In the genomic region with DNA sequence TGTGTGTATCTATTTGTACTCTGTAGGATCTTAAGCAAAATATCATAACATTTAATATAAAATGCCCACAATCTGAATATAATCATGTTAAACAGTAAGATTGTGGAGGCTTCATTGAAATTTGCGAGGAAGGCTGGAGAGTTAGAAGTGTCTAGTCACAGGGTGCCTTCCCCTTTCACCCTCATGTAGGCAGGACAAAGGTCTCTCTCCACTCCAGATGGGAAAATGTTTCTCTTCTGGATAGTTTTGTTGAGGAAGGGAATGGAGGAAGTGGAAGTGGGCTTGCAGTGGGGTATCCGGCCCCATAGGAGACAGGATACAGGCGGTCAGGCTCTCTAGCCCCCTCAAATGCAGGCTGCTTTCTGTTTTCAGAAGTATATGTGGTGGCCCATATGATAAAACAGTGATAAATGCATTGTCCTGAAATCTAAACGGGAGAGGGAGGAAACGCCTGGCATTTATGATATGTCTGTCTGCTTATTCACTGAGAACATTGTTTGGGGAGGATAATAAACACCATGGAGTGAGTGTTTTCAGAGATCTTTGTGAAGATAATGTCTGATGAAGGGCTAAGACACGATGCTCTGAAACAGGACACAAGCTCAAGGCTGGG, we compare ENCODE assay signal across 23 cellular contexts. TPM values are rescaled to one million over a fixed set of nuclear protein-coding genes. Genes with fewer than 3 reads are reported as not detected.
A peak's percentile ranks its signal among the peaks of the same experiment; 100 is the strongest.
DNase-seq lines count a peak whose midpoint lies in the region; ATAC-seq, FAIRE-seq and TF ChIP-seq lines count a peak whose summit lies in the region.
"Had no signal": no experiment of that assay in that cellular context is flagged by ENCODE, and none has a peak within 500 bp of the region (broad histone marks: within the 10 kb centered on the region; RNA-seq: fewer than 3 reads in every experiment).

No MANE protein-coding gene starts in this region.

- CTCF ChIA-PET in HepG2 (lab: Yijun Ruan, JAX; ENCODE audit: low intra/inter-chr PET ratio, low total read pairs) = no interaction called here

- no peaks in the 10 kb centered on the region for H4K20me1 ChIP-seq in HepG2 (ENCODE audit: insufficient read depth, low read length)

- no peaks in the 10 kb centered on the region for H3K79me2 ChIP-seq in HepG2 (ENCODE audit: insufficient read depth, low read length)

- H3K27ac ChIP-seq in liver (ENCODE audit: low read depth in 1 of 2, low read length in 2 of 2) (no peak overlapping the region), HepG2 (ENCODE audit: extremely low read length, insufficient read depth, low read length) (no peak overlapping the region), mesodermal cell (ENCODE audit: low read depth, low read length, severe bottlenecking) (peak overlapping the region; percentile 62), upper lobe of right lung (no peak overlapping the region)
- H3K27ac ChIP-seq: 22Rv1, HL-60 had no signal

- 63% methylated on average over 6 of the region's 6 CpGs for whole genome bisulfite sequencing in liver
- WGBS in HepG2 (ENCODE audit: low lambda C conversion rate) = 34% methylated on average over 6 of the region's 6 CpGs
- WGBS in mesodermal cell (ENCODE audit: insufficient coverage in 2 of 2), 2 experiments = 88 to 100% methylated on average over 2 to 4 of the region's 6 CpGs

- no TSS peak for BruUV-seq in HepG2 (replicated peaks; lab: Mats Ljungman, UMichigan)

- no peak for ATAC-seq in HepG2
- ATAC-seq in upper lobe of right lung = peak; percentile 46
- ATAC-seq in HG03139 (IDR thresholded peaks at IDR 0.05; ENCODE audit: unreplicated experiment) = no peak
- ATAC-seq in HG03457 (IDR thresholded peaks at IDR 0.05; ENCODE audit: unreplicated experiment) = no peak

- TF ChIP-seq CTCF in liver (IDR thresholded peaks at IDR 0.05; ENCODE audit: low read depth, low read length, missing input control) (no peak), HepG2 (CRISPR knock-in tag; IDR thresholded peaks at IDR 0.05) (no peak), fibroblast of pulmonary artery (IDR thresholded peaks at IDR 0.05; ENCODE audit: low read length, missing control alignments) (no peak), upper lobe of right lung (IDR thresholded peaks at IDR 0.05) (no peak)

- POLR2A ChIA-PET in HepG2 (lab: Yijun Ruan, JAX) = no interaction called here

- H3K4me1 ChIP-seq in liver (ENCODE audit: control insufficient read depth in 4 of 4, insufficient read depth in 4 of 4, low read length in 3 of 4) (peaks cover 0 to 12% (median 10%) of the 10 kb centered on the region in 4 donors), HepG2 (ENCODE audit: insufficient read depth, low read length) (peaks cover 18% of the 10 kb centered on the region), mesodermal cell (ENCODE audit: control insufficient read depth, insufficient read depth, low read length, poor library complexity, severe bottlenecking) (peaks cover 6% of the 10 kb centered on the region), upper lobe of right lung (no peaks in the 10 kb centered on the region)

- H3K4me2 ChIP-seq in HepG2 (ENCODE audit: low read depth, low read length) = no peak overlapping the region

- FAIRE-seq in HepG2 (lab: Jason Lieb, UNC) = no peak
- FAIRE-seq: GM12891, HTR-8/SVneo had no signal

- H3K27me3 ChIP-seq in liver (ENCODE audit: control insufficient read depth in 4 of 4, insufficient read depth in 4 of 4, low read length in 3 of 4) (no peaks in the 10 kb centered on the region), HepG2 (ENCODE audit: control insufficient read depth in 1 of 2, insufficient read depth in 2 of 2, low read length in 2 of 2) (0 out of 5 replicates have a peak, but pooled peaks cover 0 to 3% of the 10 kb centered on the region in 2 experiments), upper lobe of right lung (no peaks in the 10 kb centered on the region)

- TF ChIP-seq POLR2A in HepG2 (IDR thresholded peaks at IDR 0.05; ENCODE audit: insufficient read depth in 1 of 2, low read depth in 2 of 2, low read length in 2 of 2) = no peak

- H3K9ac ChIP-seq in liver (ENCODE audit: low read depth in 1 of 2, low read length in 2 of 2) (no peak overlapping the region), HepG2 (ENCODE audit: insufficient read depth, low read depth, low read length) (no peak overlapping the region)

- DNase-seq in HepG2 (ENCODE audit: low spot score) (no peak), fibroblast of pulmonary artery (ENCODE audit: low read depth) (peak; percentile 7), upper lobe of right lung (no peak), NCI-H2081 (lab: John Stamatoyannopoulos, UW) (no peak)
- DNase-seq: CD4-positive, alpha-beta T cell; DND-41; GDM1; NCI-H1105 treated with DMSO at 0.1 percent for 48 hours; NCI-H187; NCI-H446 treated with DMSO at 0.1 percent for 48 hours; NK-92 treated with Interleukin-12 subunit alpha and Interleukin-12 subunit beta, amount 100 ng/mL, for 24 hours; RPMI8226; SIG-M5 had no signal

- TF ChIP-seq RAD21 in liver (IDR thresholded peaks at IDR 0.05) (no peak), HepG2 (CRISPR knock-in tag; IDR thresholded peaks at IDR 0.05) (no peak)

- TF ChIP-seq EP300 in HepG2 (IDR thresholded peaks at IDR 0.05; ENCODE audit: low read depth in 2 of 2, low read length in 2 of 2) = no peak
- TF ChIP-seq EP300 in HepG2 (CRISPR knock-in tag; IDR thresholded peaks at IDR 0.05; ENCODE audit: borderline replicate concordance) = no peak

- H2AFZ ChIP-seq in HepG2 (ENCODE audit: low read length) = no peak overlapping the region

- intact Hi-C loops in HepG2 (cut with micrococcal nuclease; ENCODE audit: unreplicated experiment) (no loop called here), upper lobe of right lung (cut with DNase I) (no loop called here)

- H3K4me3 ChIP-seq in liver (ENCODE audit: low read depth in 1 of 3, low read length in 3 of 3) = no peak overlapping the region
- H3K4me3 ChIP-seq in HepG2 (replicated peaks in 1 of 3; ENCODE audit: insufficient read depth in 1 of 3, low read depth in 2 of 3, low read length in 3 of 3) = no peak overlapping the region
- no peak overlapping the region for H3K4me3 ChIP-seq in fibroblast of pulmonary artery (replicated peaks; ENCODE audit: low read depth, low read length)
- H3K4me3 ChIP-seq in mesodermal cell (ENCODE audit: extremely low read depth, insufficient read depth, low read length, poor library complexity, severe bottlenecking) = no peak overlapping the region
- no peak overlapping the region for H3K4me3 ChIP-seq in upper lobe of right lung

- H3K9me3 ChIP-seq in liver (ENCODE audit: control insufficient read depth in 4 of 4, low read length in 3 of 4) = peaks cover 5 to 10% (median 6%) of the 10 kb centered on the region in 4 donors
- peaks cover 14% of the 10 kb centered on the region for H3K9me3 ChIP-seq in HepG2 (ENCODE audit: low read length)
- peaks cover 10% of the 10 kb centered on the region for H3K9me3 ChIP-seq in mesodermal cell (ENCODE audit: control insufficient read depth, low read length)
- no peaks in the 10 kb centered on the region for H3K9me3 ChIP-seq in upper lobe of right lung

- in situ Hi-C loops in HepG2 (cut with HindIII; ENCODE audit: extremely low pct_ligation_motif_present, low pct_unique_long_range_greater_than_20kb) = no loop called here

- H3K36me3 ChIP-seq in liver (ENCODE audit: control insufficient read depth in 4 of 4, insufficient read depth in 3 of 4, low read depth in 1 of 4, low read length in 3 of 4) (no peaks in the 10 kb centered on the region), HepG2 (replicated peaks in 1 of 2; ENCODE audit: control insufficient read depth in 1 of 2, insufficient read depth in 2 of 2, low read length in 2 of 2) (no peaks in the 10 kb centered on the region), mesodermal cell (ENCODE audit: control insufficient read depth, insufficient read depth, low read length) (no peaks in the 10 kb centered on the region), upper lobe of right lung (no peaks in the 10 kb centered on the region)

TF ChIP-seq in liver, 16 proteins besides CTCF, POLR2A, EP300 and RAD21 (continues in another document):
- TF ChIP-seq TAF1 (conservative IDR thresholded peaks at IDR 0.05) = no peak
- TF ChIP-seq, protein P1, sequence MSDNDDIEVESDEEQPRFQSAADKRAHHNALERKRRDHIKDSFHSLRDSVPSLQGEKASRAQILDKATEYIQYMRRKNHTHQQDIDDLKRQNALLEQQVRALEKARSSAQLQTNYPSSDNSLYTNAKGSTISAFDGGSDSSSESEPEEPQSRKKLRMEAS (IDR thresholded peaks at IDR 0.05) = peak; percentile 34
- TF ChIP-seq HNF4G (IDR thresholded peaks at IDR 0.05) = no peak

TF ChIP-seq in HepG2, 621 proteins besides CTCF, POLR2A, EP300 and RAD21 (continues in another document):
- TF ChIP-seq ZNF263 (CRISPR knock-in tag; IDR thresholded peaks at IDR 0.05) (no peak), ZNF138 (CRISPR knock-in tag; IDR thresholded peaks at IDR 0.05; ENCODE audit: low read depth) (no peak), ZBTB21 (CRISPR knock-in tag; IDR thresholded peaks at IDR 0.05) (no peak), ZBTB8A (CRISPR knock-in tag; IDR thresholded peaks at IDR 0.05; ENCODE audit: borderline replicate concordance, low read depth) (no peak)

RNA-seq across cellular contexts. Expression of a gene that starts 13.3 kb away (rescaled TPM):
- total RNA-seq in liver = 1 to 10 TPM in 1 of 2 donors, under 1 TPM in 1; 0.50 to 1.8 TPM
- 1 to 10 TPM in 1 of 2 donors, under 1 TPM in 1; 0.64 to 1.3 TPM for polyA plus RNA-seq in liver
- total RNA-seq in HepG2 (2016; rRNA removed; fragmentation: Illumina TruSeq; extraction: Trizol) = 0.13 TPM in 1 of 2 replicates, not detected in the other
- total RNA-seq in HepG2 (2016; cell fraction: cytosol; rRNA removed; fragmentation: Illumina TruSeq; extraction: Trizol; ENCODE audit: low read depth) = not detected in 2 replicates
- not detected in 2 replicates for total RNA-seq in HepG2 (2016; cell fraction: insoluble cytoplasmic fraction; rRNA removed; fragmentation: Illumina TruSeq; extraction: Trizol)
- total RNA-seq in HepG2 (2016; cell fraction: membrane; rRNA removed; fragmentation: Illumina TruSeq; extraction: Trizol) = not detected in 2 replicates
- not detected in 2 replicates for total RNA-seq in HepG2 (2016; cell fraction: nucleus; rRNA removed; fragmentation: Illumina TruSeq; extraction: Trizol)
- not detected in 2 replicates for polyA plus RNA-seq in HepG2 (2011; rRNA removed)
- polyA plus RNA-seq in HepG2 (2011; cell fraction: cytosol; rRNA removed) = 0.03 TPM in 1 of 2 replicates, not detected in the other
- polyA plus RNA-seq in HepG2 (2011; cell fraction: nucleus; rRNA removed) = not detected in 2 replicates
- not detected in 2 replicates for polyA plus RNA-seq in HepG2 (2012)
- polyA plus RNA-seq in HepG2 (2016; cell fraction: cytosol; fragmentation: Illumina TruSeq; extraction: Trizol; ENCODE audit: low read depth) = not detected in 2 replicates
- not detected in 2 replicates for polyA plus RNA-seq in HepG2 (2016; cell fraction: insoluble cytoplasmic fraction; fragmentation: Illumina TruSeq; extraction: Trizol; ENCODE audit: low read depth)
- not detected in 2 replicates for polyA plus RNA-seq in HepG2 (2016; cell fraction: membrane; fragmentation: Illumina TruSeq; extraction: Trizol; ENCODE audit: low read depth)
- polyA plus RNA-seq in HepG2 (2016; cell fraction: nucleus; fragmentation: Illumina TruSeq; extraction: Trizol; ENCODE audit: insufficient read depth, low read depth) = not detected in 2 replicates
- 0.08 and 0.58 TPM in 2 replicates for polyA minus RNA-seq in HepG2 (2011; rRNA and poly(A)+ RNA removed; ENCODE audit: low replicate concordance)
- not detected in 2 replicates for polyA minus RNA-seq in HepG2 (2011; cell fraction: cytosol; rRNA and poly(A)+ RNA removed)
- not detected in 2 replicates for polyA minus RNA-seq in HepG2 (2011; cell fraction: nucleus; rRNA and poly(A)+ RNA removed)
- 12.3 TPM for polyA plus RNA-seq in mesodermal cell (2013, experiment 1 of 2)
- 7.7 TPM for polyA plus RNA-seq in mesodermal cell (2013, experiment 2 of 2)
- 30.9 TPM for total RNA-seq in upper lobe of right lung
- total RNA-seq: OCI-LY7 had no signal
- polyA plus RNA-seq: AG04450 had no signal

Comparison
In these comparisons a context has a peak if more than half of its experiments do, and no peak if none do; other contexts are left out.
1. RNA of a gene that starts 13.3 kb away (total RNA-seq): 30.9 TPM in upper lobe of right lung (single experiment); 0.50 to 1.8 TPM in liver and 0.13 TPM in HepG2; every median in the first group is over 10 times any median in the second.